15 cellular contexts compared by ENCODE assay signal in the genomic region with DNA sequence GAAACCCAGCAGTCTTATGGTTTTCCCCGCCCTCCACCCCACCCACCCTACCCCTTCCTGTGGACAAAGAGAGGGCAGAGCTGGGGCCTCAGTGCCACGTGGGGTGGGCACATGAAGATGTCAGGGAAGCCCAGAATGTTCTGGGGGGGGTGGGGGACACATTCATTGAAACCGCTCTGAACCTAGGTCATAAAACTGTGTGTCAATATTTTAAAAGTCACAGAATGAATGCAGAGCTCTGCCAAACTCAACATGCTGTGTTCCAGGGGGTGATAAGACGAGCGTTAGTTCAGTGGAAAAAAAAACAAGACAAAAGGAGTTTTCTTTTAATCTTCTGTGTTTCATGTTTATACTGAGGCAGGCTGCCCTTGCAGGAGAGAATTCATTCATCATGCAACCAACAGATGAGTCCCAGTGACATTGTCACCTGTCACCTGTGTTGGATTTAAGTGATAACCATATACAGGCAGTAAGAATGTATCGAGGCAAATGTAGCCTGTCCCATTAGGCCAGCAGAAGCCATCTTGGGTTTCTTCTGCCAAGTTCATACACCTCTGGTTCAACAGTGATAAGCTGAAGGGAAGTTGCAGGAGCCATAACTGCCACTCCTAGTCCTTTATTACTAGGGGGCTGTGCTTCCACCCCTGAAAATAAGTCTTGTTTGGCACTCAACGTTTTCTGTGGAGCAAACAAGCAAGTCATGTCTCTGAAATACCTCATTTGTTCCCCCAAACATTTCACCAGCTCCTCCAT. TPM values are rescaled to one million over a fixed set of nuclear protein-coding genes. Genes with fewer than 3 reads are reported as not detected.
DNase-seq lines count a peak whose midpoint lies in the region; ATAC-seq and TF ChIP-seq lines count a peak whose summit lies in the region.
"Had no signal": no experiment of that assay in that cellular context is flagged by ENCODE, and none has a peak within 500 bp of the region (broad histone marks: within the 10 kb centered on the region; RNA-seq: fewer than 3 reads in every experiment).

No MANE protein-coding gene starts in this region.

- no peak for ATAC-seq in CD4-positive, CD25-positive, alpha-beta regulatory T cell (ENCODE audit: low read depth in 2 of 2)
- peak; percentile 53 for ATAC-seq in mucosa of descending colon

- H3K9me3 ChIP-seq in CD4-positive, CD25-positive, alpha-beta regulatory T cell (ENCODE audit: control insufficient read depth in 2 of 2, low read length in 2 of 2), result no peaks in the 10 kb centered on the region
- no peaks in the 10 kb centered on the region for H3K9me3 ChIP-seq in mucosa of descending colon

- no peaks in the 10 kb centered on the region for H3K9me3 Mint-ChIP-seq in CD4-positive, CD25-positive, alpha-beta regulatory T cell
- no peaks in the 10 kb centered on the region for H3K9me3 Mint-ChIP-seq in activated naive CD8-positive, alpha-beta T cell (ENCODE audit: low read depth)

- peak overlapping the region; percentile 80 to 86 (median 84) for H3K4me3 Mint-ChIP-seq in CD4-positive, CD25-positive, alpha-beta regulatory T cell
- peak overlapping the region; percentile 47 for H3K4me3 Mint-ChIP-seq in activated naive CD8-positive, alpha-beta T cell
- H3K4me3 Mint-ChIP-seq: brain had no signal

- H3K27me3 ChIP-seq in CD4-positive, CD25-positive, alpha-beta regulatory T cell (ENCODE audit: control insufficient read depth, insufficient read depth, low read length), result no peaks in the 10 kb centered on the region
- no peaks in the 10 kb centered on the region for H3K27me3 ChIP-seq in H7 (ENCODE audit: control insufficient read depth, insufficient read depth, low read length)

- no peaks in the 10 kb centered on the region for H3K36me3 Mint-ChIP-seq in CD4-positive, CD25-positive, alpha-beta regulatory T cell
- H3K36me3 Mint-ChIP-seq in activated naive CD8-positive, alpha-beta T cell, result no peaks in the 10 kb centered on the region
- H3K36me3 Mint-ChIP-seq: brain had no signal

- TF ChIP-seq CTCF in mucosa of descending colon (IDR thresholded peaks at IDR 0.05), result no peak

- peaks cover 82% of the 10 kb centered on the region for H3K4me1 ChIP-seq in CD4-positive, CD25-positive, alpha-beta regulatory T cell (ENCODE audit: control insufficient read depth, insufficient read depth, low read length, poor library complexity, severe bottlenecking)
- peaks cover 20% of the 10 kb centered on the region for H3K4me1 ChIP-seq in mucosa of descending colon (ENCODE audit: low read depth)

- H3K36me3 ChIP-seq in CD4-positive, CD25-positive, alpha-beta regulatory T cell (ENCODE audit: control insufficient read depth, insufficient read depth, low read length), result no peaks in the 10 kb centered on the region
- H3K36me3 ChIP-seq in H7 (replicated peaks; ENCODE audit: control insufficient read depth, insufficient read depth, low read length), result no peaks in the 10 kb centered on the region
- no peaks in the 10 kb centered on the region for H3K36me3 ChIP-seq in mucosa of descending colon (ENCODE audit: low read depth)

- peak overlapping the region; percentile 85 for H3K27ac ChIP-seq in CD4-positive, CD25-positive, alpha-beta regulatory T cell (ENCODE audit: insufficient read depth, low read length, poor library complexity, severe bottlenecking)
- H3K27ac ChIP-seq: KMS-11 had no signal

- intact Hi-C loops in mucosa of descending colon (cut with DNase I, micrococcal nuclease), result loop anchor here in 1 of 2 donors (10.0 kb wide), 1 partner anchor 395 kb away; a partner anchor contains a TSS

- peak overlapping the region; percentile 95 to 98 (median 97) for H3K27ac Mint-ChIP-seq in CD4-positive, CD25-positive, alpha-beta regulatory T cell
- peak overlapping the region; percentile 89 for H3K27ac Mint-ChIP-seq in activated naive CD8-positive, alpha-beta T cell
- H3K27ac Mint-ChIP-seq: brain had no signal

- peaks cover 13 to 83% (median 49%) of the 10 kb centered on the region in 4 donors for H3K4me1 Mint-ChIP-seq in CD4-positive, CD25-positive, alpha-beta regulatory T cell
- peaks cover 86% of the 10 kb centered on the region for H3K4me1 Mint-ChIP-seq in activated naive CD8-positive, alpha-beta T cell (ENCODE audit: low read depth)

- H3K4me3 ChIP-seq in CD4-positive, CD25-positive, alpha-beta regulatory T cell (ENCODE audit: low read depth, low read length), result peak overlapping the region; percentile 14
- H3K4me3 ChIP-seq in H7 (ENCODE audit: insufficient read depth, low read depth, low read length), result no peak overlapping the region
- H3K4me3 ChIP-seq in mucosa of descending colon, result no peak overlapping the region

- peak in 1 of 3 donors; percentile 67 for DNase-seq in CD4-positive, CD25-positive, alpha-beta regulatory T cell
- DNase-seq in H7 (peak; percentile 24), mucosa of descending colon (peak in 1 of 3 donors; percentile 40), NOMO-1 treated with dmso at 0.1 percent for 144 hours (lab: John Stamatoyannopoulos, UW; ENCODE audit: unreplicated experiment) (no peak), hypothalamus (lab: John Stamatoyannopoulos, UW) (no peak), DMS53 (lab: John Stamatoyannopoulos, UW) (no peak)
- DNase-seq: activated T-cell treated with anti-CD3 and anti-CD28 coated beads for 4 hours, glutamatergic neuron, NCI-H2029 had no signal

- no peaks in the 10 kb centered on the region for H3K27me3 Mint-ChIP-seq in CD4-positive, CD25-positive, alpha-beta regulatory T cell
- no peaks in the 10 kb centered on the region for H3K27me3 Mint-ChIP-seq in activated naive CD8-positive, alpha-beta T cell
- H3K27me3 Mint-ChIP-seq: brain had no signal

RNA-seq across cellular contexts. Expression of a gene that starts 58.3 kb away (rescaled TPM):
- not detected for total RNA-seq in CD4-positive, CD25-positive, alpha-beta regulatory T cell
- polyA plus RNA-seq in CD4-positive, CD25-positive, alpha-beta regulatory T cell, result not detected
- total RNA-seq in H7 (2014; rRNA removed; shearing (Covaris generic)), result 0.15 and 0.69 TPM in 2 replicates
- 1 to 10 TPM in 1 of 3 donors, not detected in 2; 1.2 TPM for total RNA-seq in mucosa of descending colon
- total RNA-seq: kidney epithelial cell, myocyte, subcutaneous adipose tissue had no signal
